In genomic region chr17:78622491-78623265, GRCh38 we compare ENCODE assay signal across 17 cellular contexts. TPM values are rescaled to one million over a fixed set of nuclear protein-coding genes. Genes with fewer than 3 reads are reported as not detected.
DNase-seq lines count a peak whose midpoint lies in the region; ATAC-seq, FAIRE-seq and TF ChIP-seq lines count a peak whose summit lies in the region.
"Had no signal": no experiment of that assay in that cellular context is flagged by ENCODE, and none has a peak within 500 bp of the region (broad histone marks: within the 10 kb centered on the region; RNA-seq: fewer than 3 reads in every experiment).

No MANE protein-coding gene starts in this region.

- ATAC-seq in right cardiac atrium (peak in 1 of 2 donors; percentile 23), K562 (no peak), left lung (no peak), GM23338 (no peak), HG03432 (IDR thresholded peaks at IDR 0.05; ENCODE audit: unreplicated experiment) (no peak)

- H3K79me2 ChIP-seq in K562 (ENCODE audit: control insufficient read depth, insufficient read depth, low read length) (no peaks in the 10 kb centered on the region), GM23338 (replicated peaks; ENCODE audit: insufficient read depth) (no peaks in the 10 kb centered on the region)

- no peak for FAIRE-seq in K562 (lab: Jason Lieb, UNC)
- FAIRE-seq: D721Med, G401.6, GM12891 had no signal

- TF ChIP-seq RAD21 in K562 (CRISPR knock-in tag; conservative IDR thresholded peaks at IDR 0.05 in 1 of 2, IDR thresholded peaks at IDR 0.05 in 1 of 2): no peak

- TF ChIP-seq CTCF in right atrium auricular region (IDR thresholded peaks at IDR 0.05): no peak
- no peak for TF ChIP-seq CTCF in K562 (IDR thresholded peaks at IDR 0.05 in 2 of 3, conservative IDR thresholded peaks at IDR 0.05 in 1 of 3; ENCODE audit: insufficient read depth in 2 of 3, low read depth in 1 of 3, low read length in 3 of 3)
- TF ChIP-seq CTCF in left lung (IDR thresholded peaks at IDR 0.05): no peak
- no peak for TF ChIP-seq CTCF in spleen (IDR thresholded peaks at IDR 0.05 in 8 of 11, conservative IDR thresholded peaks at IDR 0.05 in 3 of 11)
- TF ChIP-seq CTCF in GM23338 (conservative IDR thresholded peaks at IDR 0.05; ENCODE audit: low read depth in 2 of 2): no peak

- intact Hi-C loops in right cardiac atrium (cut with DNase I): no loop called here
- intact Hi-C loops in K562 (cut with micrococcal nuclease): no loop called here
- intact Hi-C loops in left lung (cut with DNase I): no loop called here
- intact Hi-C loops in spleen (cut with DNase I; ENCODE audit: low total_unique reads): no loop called here

- in situ Hi-C loops in K562 (cut with MboI): no loop called here

- H3K4me1 Mint-ChIP-seq in GM23338: peaks cover 2% of the 10 kb centered on the region; the same call in 2 of the 3 replicates
- H3K4me1 Mint-ChIP-seq: B cell had no signal

- no peak overlapping the region for H3K27ac ChIP-seq in right cardiac atrium (ENCODE audit: low read length)
- no peak overlapping the region for H3K27ac ChIP-seq in right atrium auricular region
- H3K27ac ChIP-seq in K562 (ENCODE audit: extremely low read depth, low read depth, low read length): no peak overlapping the region
- H3K27ac ChIP-seq in left lung: no peak overlapping the region
- no peak overlapping the region for H3K27ac ChIP-seq in spleen
- H3K27ac ChIP-seq in GM23338 (ENCODE audit: low read depth): no peak overlapping the region
- H3K27ac ChIP-seq: C4-2B had no signal

- H3K9me2 ChIP-seq in GM23338 (ENCODE audit: insufficient read depth): no peaks in the 10 kb centered on the region

- H3K4me1 ChIP-seq in right cardiac atrium (ENCODE audit: control insufficient read depth, insufficient read depth, low read length) (no peaks in the 10 kb centered on the region), right atrium auricular region (no peaks in the 10 kb centered on the region), K562 (replicated peaks in 1 of 2; ENCODE audit: control insufficient read depth in 2 of 2, insufficient read depth in 2 of 2, low read length in 2 of 2) (peaks cover 8 to 11% of the 10 kb centered on the region in 2 experiments; a peak in 4 of 5 replicates), left lung (no peaks in the 10 kb centered on the region), spleen (peaks cover 0 to under 1% (median 0%) of the 10 kb centered on the region in 6 donors), GM23338 (ENCODE audit: insufficient read depth) (no peaks in the 10 kb centered on the region)
- H3K4me1 ChIP-seq: Caco-2 had no signal

- 0 out of 3 replicates have a peak, but pooled peaks cover 2% of the 10 kb centered on the region for H3K36me3 Mint-ChIP-seq in GM23338 (ENCODE audit: low read depth)

- H3K36me3 ChIP-seq in right atrium auricular region (no peaks in the 10 kb centered on the region), K562 (ENCODE audit: control insufficient read depth, insufficient read depth, low read length) (no peaks in the 10 kb centered on the region), left lung (no peaks in the 10 kb centered on the region), spleen (no peaks in the 10 kb centered on the region), GM23338 (ENCODE audit: insufficient read depth) (no peaks in the 10 kb centered on the region)

- H3K4me3 ChIP-seq in right cardiac atrium (ENCODE audit: low read length): no peak overlapping the region
- H3K4me3 ChIP-seq in right atrium auricular region: no peak overlapping the region
- H3K4me3 ChIP-seq in K562: no peak overlapping the region
- no peak overlapping the region for H3K4me3 ChIP-seq in left lung
- no peak overlapping the region for H3K4me3 ChIP-seq in spleen
- H3K4me3 ChIP-seq in GM23338: no peak overlapping the region

- CTCF ChIA-PET in K562 (lab: Yijun Ruan, JAX; ENCODE audit: low intra/inter-chr PET ratio): no interaction called here

- H3K4me3 Mint-ChIP-seq in GM23338: no peak overlapping the region
- H3K4me3 Mint-ChIP-seq: B cell; CD4-positive, alpha-beta T cell; H9 had no signal

- H3K9me3 Mint-ChIP-seq in GM23338: peaks cover 3% of the 10 kb centered on the region; the same call in 1 of the 3 replicates
- H3K9me3 Mint-ChIP-seq: CD4-positive, alpha-beta T cell had no signal

- H4K20me1 ChIP-seq in K562 (replicated peaks; ENCODE audit: control insufficient read depth, insufficient read depth, low read length): peaks cover 24% of the 10 kb centered on the region
- no peaks in the 10 kb centered on the region for H4K20me1 ChIP-seq in GM23338 (replicated peaks; ENCODE audit: insufficient read depth)

- H3K9me1 ChIP-seq in K562 (ENCODE audit: control insufficient read depth, insufficient read depth, low read length): peaks cover 4% of the 10 kb centered on the region

- H3K9me3 ChIP-seq in right cardiac atrium (ENCODE audit: control insufficient read depth, low read length) (no peaks in the 10 kb centered on the region), right atrium auricular region (no peaks in the 10 kb centered on the region), K562 (replicated peaks; ENCODE audit: control insufficient read depth, insufficient read depth, low read depth, low read length) (no peaks in the 10 kb centered on the region), left lung (no peaks in the 10 kb centered on the region), spleen (peaks cover 0 to 10% (median 0%) of the 10 kb centered on the region in 8 donors)

- peaks cover 2% of the 10 kb centered on the region for H3K27me3 Mint-ChIP-seq in GM23338 (ENCODE audit: insufficient read depth, low read depth, poor library complexity)
- H3K27me3 Mint-ChIP-seq: B cell; CD4-positive, alpha-beta T cell had no signal

- H3K27me3 ChIP-seq in right cardiac atrium (ENCODE audit: control insufficient read depth, insufficient read depth) (no peaks in the 10 kb centered on the region), right atrium auricular region (no peaks in the 10 kb centered on the region), K562 (ENCODE audit: control insufficient read depth in 2 of 2, insufficient read depth in 2 of 2, low read length in 2 of 2) (peaks cover 51 to 91% of the 10 kb centered on the region in 2 experiments), left lung (no peaks in the 10 kb centered on the region), spleen (replicated peaks in 1 of 7) (no peaks in the 10 kb centered on the region), GM23338 (ENCODE audit: insufficient read depth) (no peaks in the 10 kb centered on the region)

- BruUV-seq in K562 (replicated peaks; lab: Mats Ljungman, UMichigan): no TSS peak

- POLR2A ChIA-PET in K562 (lab: Yijun Ruan, JAX): no interaction called here

- TF ChIP-seq POLR2A in K562 (conservative IDR thresholded peaks at IDR 0.05) (no peak), spleen (IDR thresholded peaks at IDR 0.05) (no peak)

- no peak overlapping the region for H3K27ac Mint-ChIP-seq in GM23338
- H3K27ac Mint-ChIP-seq: B cell; CD4-positive, alpha-beta T cell; H9 had no signal

- no peaks in the 10 kb centered on the region for H3F3A ChIP-seq in GM23338 (replicated peaks; ENCODE audit: low read depth)

- DNase-seq in right cardiac atrium: peak in 2 of 3 donors; percentile 42 to 58
- DNase-seq in right atrium auricular region (ENCODE audit: low spot score): no peak
- no peak for DNase-seq in K562 (ENCODE audit: extremely low read depth in 1 of 4, low spot score in 3 of 4)
- peak; percentile 24 to 59 for DNase-seq in left lung
- peak; percentile 39 for DNase-seq in spleen
- DNase-seq in superior temporal gyrus (ENCODE audit: extremely low spot score): no peak
- no peak for DNase-seq in GM23338 (ENCODE audit: low spot score)
- DNase-seq: Caco-2; CD4-positive, alpha-beta T cell; GOT3; H9 had no signal

- H3K9ac ChIP-seq in K562 (ENCODE audit: insufficient read depth in 1 of 2, low read depth in 2 of 2, low read length in 2 of 2): no peak overlapping the region

- WGBS in right cardiac atrium: 81% methylated on average over 26 of the region's 26 CpGs
- WGBS in K562 (ENCODE audit: insufficient coverage, low coverage, missing lambda C conversion rate): 2% methylated on average over 23 of the region's 26 CpGs
- 88 to 91% (median 90%) methylated on average over 24 to 26 of the region's 26 CpGs for WGBS in spleen, 5 donors

- H3K4me2 ChIP-seq in K562 (ENCODE audit: insufficient read depth, low read length): no peak overlapping the region
- H3K4me2 ChIP-seq in GM23338: no peak overlapping the region

- no peak for TF ChIP-seq EP300 in K562 (IDR thresholded peaks at IDR 0.05; ENCODE audit: low read length)

- no peak overlapping the region for H2AFZ ChIP-seq in K562 (ENCODE audit: low read depth, low read length)
- H2AFZ ChIP-seq in GM23338: no peak overlapping the region

TF ChIP-seq in K562, 482 proteins besides CTCF, POLR2A, EP300 and RAD21:
- no peak for TF ChIP-seq TEAD2 (tag; IDR thresholded peaks at IDR 0.05)
- peak; percentile 14; the same call in 1 of the 2 replicates for TF ChIP-seq NFIC (IDR thresholded peaks at IDR 0.05)
TF ChIP-seq in K562: peak in this region for 1.

TF ChIP-seq in GM23338, 12 proteins besides CTCF, POLR2A, EP300 and RAD21 (continues in another document):
- TF ChIP-seq JUNB (IDR thresholded peaks at IDR 0.05; ENCODE audit: unreplicated experiment): no peak

RNA-seq across cellular contexts. Expression of gene DNAH17, which starts 45.5 kb away (rescaled TPM):
- under 1 TPM in 3 of 4 donors, not detected in 1; 0.06 to 0.28 (median 0.20) TPM for total RNA-seq in right cardiac atrium
- polyA plus RNA-seq in right cardiac atrium: 0.18 TPM
- total RNA-seq in right atrium auricular region: under 1 TPM in 1 of 2 donors, not detected in 1; 0.04 TPM
- not detected in 2 replicates for total RNA-seq in K562 (2011; cell fraction: chromatin; rRNA removed; ENCODE audit: low replicate concordance)
- total RNA-seq in K562 (2011; cell fraction: nucleolus; rRNA removed): not detected in 2 replicates
- 0.15 TPM in 1 of 2 replicates, not detected in the other for total RNA-seq in K562 (2011; cell fraction: nucleoplasm; rRNA removed)
- under 0.01 TPM in 1 of 2 replicates, not detected in the other for total RNA-seq in K562 (2014; rRNA removed)
- total RNA-seq in K562 (2014; rRNA removed; fragmentation: Illumina TruSeq; extraction: Trizol): not detected in 2 replicates
- not detected in 2 replicates for total RNA-seq in K562 (2015; rRNA removed; fragmentation: Illumina TruSeq; extraction: Trizol)
- total RNA-seq in K562 (2021): not detected in 2 replicates
- polyA plus RNA-seq in K562 (2011; rRNA removed): not detected in 2 replicates
- not detected in 2 replicates for polyA plus RNA-seq in K562 (2011; cell fraction: cytosol; rRNA removed)
- 0.03 TPM in 1 of 2 replicates, not detected in the other for polyA plus RNA-seq in K562 (2011; cell fraction: nucleus; rRNA removed)
- 0.27 and 0.65 TPM in 2 replicates for polyA plus RNA-seq in K562 (2012)
- polyA plus RNA-seq in K562 (2014; fragmentation: Illumina TruSeq; extraction: Trizol): not detected in 2 replicates
- under 1 TPM; 0.04 to 0.06 TPM for polyA plus RNA-seq in K562 (2014; fragmentation: Nextera tagmentation; extraction: Ambion mirVana)
- polyA plus RNA-seq in K562 (2014; rRNA removed): 0.01 TPM in 1 of 2 replicates, not detected in the other
- not detected in 2 replicates for polyA minus RNA-seq in K562 (2011; rRNA and poly(A)+ RNA removed)
- not detected in 2 replicates for polyA minus RNA-seq in K562 (2011; cell fraction: cytosol; rRNA and poly(A)+ RNA removed)
- polyA minus RNA-seq in K562 (2011; cell fraction: nucleus; rRNA and poly(A)+ RNA removed): not detected in 2 replicates
- under 1 TPM; 0.64 to 0.86 TPM for total RNA-seq in left lung
- 1 to 10 TPM in 1 of 7 donors, under 1 TPM in 5, not detected in 1; 0.29 to 1.0 (median 0.77) TPM for total RNA-seq in spleen
- polyA plus RNA-seq in spleen: under 1 TPM; 0.06 to 0.72 (median 0.32) TPM
- 0.59 and 1.5 TPM in 2 replicates for total RNA-seq in GM23338 (2014; rRNA removed; shearing (Covaris generic))
- polyA plus RNA-seq in GM23338 (2016; fragmentation: Nextera tagmentation; extraction: Ambion mirVana): 2.0 and 2.2 TPM in 2 replicates

Comparison
In these comparisons a context has a peak if more than half of its experiments do, and no peak if none do; other contexts are left out.
1. DNase-seq: peak in right cardiac atrium (2 of 3), left lung (2 of 2) and spleen (single experiment); none in right atrium auricular region (single experiment), K562 (0 of 4), superior temporal gyrus (single experiment) and GM23338 (single experiment).